In genomic region chr1:94980909-94981252, GRCh38 we compare ENCODE assay signal across 1 cellular context.
TF ChIP-seq lines count a peak whose summit lies in the region.

No MANE protein-coding gene starts in this region.

TF ChIP-seq in GM23338, 12 proteins besides CTCF, POLR2A, EP300 and RAD21 (continued from another document):
- TF ChIP-seq, protein P1, sequence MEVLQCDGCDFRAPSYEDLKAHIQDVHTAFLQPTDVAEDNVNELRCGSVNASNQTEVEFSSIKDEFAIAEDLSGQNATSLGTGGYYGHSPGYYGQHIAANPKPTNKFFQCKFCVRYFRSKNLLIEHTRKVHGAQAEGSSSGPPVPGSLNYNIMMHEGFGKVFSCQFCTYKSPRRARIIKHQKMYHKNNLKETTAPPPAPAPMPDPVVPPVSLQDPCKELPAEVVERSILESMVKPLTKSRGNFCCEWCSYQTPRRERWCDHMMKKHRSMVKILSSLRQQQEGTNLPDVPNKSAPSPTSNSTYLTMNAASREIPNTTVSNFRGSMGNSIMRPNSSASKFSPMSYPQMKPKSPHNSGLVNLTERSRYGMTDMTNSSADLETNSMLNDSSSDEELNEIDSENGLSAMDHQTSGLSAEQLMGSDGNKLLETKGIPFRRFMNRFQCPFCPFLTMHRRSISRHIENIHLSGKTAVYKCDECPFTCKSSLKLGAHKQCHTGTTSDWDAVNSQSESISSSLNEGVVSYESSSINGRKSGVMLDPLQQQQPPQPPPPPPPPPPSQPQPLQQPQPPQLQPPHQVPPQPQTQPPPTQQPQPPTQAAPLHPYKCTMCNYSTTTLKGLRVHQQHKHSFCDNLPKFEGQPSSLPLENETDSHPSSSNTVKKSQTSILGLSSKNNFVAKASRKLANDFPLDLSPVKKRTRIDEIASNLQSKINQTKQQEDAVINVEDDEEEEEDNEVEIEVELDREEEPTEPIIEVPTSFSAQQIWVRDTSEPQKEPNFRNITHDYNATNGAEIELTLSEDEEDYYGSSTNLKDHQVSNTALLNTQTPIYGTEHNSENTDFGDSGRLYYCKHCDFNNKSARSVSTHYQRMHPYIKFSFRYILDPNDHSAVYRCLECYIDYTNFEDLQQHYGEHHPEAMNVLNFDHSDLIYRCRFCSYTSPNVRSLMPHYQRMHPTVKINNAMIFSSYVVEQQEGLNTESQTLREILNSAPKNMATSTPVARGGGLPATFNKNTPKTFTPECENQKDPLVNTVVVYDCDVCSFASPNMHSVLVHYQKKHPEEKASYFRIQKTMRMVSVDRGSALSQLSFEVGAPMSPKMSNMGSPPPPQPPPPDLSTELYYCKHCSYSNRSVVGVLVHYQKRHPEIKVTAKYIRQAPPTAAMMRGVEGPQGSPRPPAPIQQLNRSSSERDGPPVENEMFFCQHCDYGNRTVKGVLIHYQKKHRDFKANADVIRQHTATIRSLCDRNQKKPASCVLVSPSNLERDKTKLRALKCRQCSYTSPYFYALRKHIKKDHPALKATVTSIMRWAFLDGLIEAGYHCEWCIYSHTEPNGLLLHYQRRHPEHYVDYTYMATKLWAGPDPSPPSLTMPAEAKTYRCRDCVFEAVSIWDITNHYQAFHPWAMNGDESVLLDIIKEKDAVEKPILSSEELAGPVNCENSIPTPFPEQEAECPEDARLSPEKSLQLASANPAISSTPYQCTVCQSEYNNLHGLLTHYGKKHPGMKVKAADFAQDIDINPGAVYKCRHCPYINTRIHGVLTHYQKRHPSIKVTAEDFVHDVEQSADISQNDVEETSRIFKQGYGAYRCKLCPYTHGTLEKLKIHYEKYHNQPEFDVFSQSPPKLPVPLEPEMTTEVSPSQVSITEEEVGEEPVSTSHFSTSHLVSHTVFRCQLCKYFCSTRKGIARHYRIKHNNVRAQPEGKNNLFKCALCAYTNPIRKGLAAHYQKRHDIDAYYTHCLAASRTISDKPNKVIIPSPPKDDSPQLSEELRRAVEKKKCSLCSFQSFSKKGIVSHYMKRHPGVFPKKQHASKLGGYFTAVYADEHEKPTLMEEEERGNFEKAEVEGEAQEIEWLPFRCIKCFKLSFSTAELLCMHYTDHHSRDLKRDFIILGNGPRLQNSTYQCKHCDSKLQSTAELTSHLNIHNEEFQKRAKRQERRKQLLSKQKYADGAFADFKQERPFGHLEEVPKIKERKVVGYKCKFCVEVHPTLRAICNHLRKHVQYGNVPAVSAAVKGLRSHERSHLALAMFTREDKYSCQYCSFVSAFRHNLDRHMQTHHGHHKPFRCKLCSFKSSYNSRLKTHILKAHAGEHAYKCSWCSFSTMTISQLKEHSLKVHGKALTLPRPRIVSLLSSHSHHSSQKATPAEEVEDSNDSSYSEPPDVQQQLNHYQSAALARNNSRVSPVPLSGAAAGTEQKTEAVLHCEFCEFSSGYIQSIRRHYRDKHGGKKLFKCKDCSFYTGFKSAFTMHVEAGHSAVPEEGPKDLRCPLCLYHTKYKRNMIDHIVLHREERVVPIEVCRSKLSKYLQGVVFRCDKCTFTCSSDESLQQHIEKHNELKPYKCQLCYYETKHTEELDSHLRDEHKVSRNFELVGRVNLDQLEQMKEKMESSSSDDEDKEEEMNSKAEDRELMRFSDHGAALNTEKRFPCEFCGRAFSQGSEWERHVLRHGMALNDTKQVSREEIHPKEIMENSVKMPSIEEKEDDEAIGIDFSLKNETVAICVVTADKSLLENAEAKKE (CRISPR knock-in tag; IDR thresholded peaks at IDR 0.05): no peak
- TF ChIP-seq NANOG (IDR thresholded peaks at IDR 0.05; ENCODE audit: borderline replicate concordance) (no peak), ZNF114 (CRISPR knock-in tag; IDR thresholded peaks at IDR 0.05) (no peak), STAT1 (IDR thresholded peaks at IDR 0.05; ENCODE audit: unreplicated experiment) (no peak), POLR2AphosphoS5 (IDR thresholded peaks at IDR 0.05; ENCODE audit: low read depth) (no peak)
